ENCODE assay signal across 8 cellular contexts in the genomic region with DNA sequence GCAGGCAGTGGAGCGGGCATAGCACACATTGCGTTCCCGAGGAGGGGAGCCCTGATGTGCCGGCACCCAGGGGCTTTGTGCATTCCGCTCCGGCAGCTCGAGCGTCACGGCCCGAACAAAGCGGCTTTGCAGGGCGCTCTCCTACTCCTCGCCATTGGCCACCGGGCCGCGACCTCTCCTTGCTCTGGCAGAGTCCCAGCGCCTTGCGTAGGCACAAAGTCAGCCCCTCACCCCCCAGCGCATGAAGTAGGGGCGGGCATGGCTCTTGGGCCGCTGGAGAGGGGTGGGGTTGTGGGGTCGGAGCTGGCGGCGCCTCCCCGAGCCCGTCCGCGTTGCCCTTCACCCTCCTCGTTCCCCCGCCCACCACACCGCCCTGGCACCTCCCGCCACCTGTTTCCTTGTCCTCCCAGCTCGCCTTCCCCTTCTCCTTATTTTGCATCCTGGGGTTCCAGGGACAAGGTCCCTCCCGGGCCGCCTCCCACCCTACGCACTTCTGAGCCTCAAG. TPM values are rescaled to one million over a fixed set of nuclear protein-coding genes. Genes with fewer than 3 reads are reported as not detected.
DNase-seq lines count a peak whose midpoint lies in the region; ATAC-seq and TF ChIP-seq lines count a peak whose summit lies in the region.

No MANE protein-coding gene starts in this region.

- H3K9me3 ChIP-seq in OCI-LY1 (ENCODE audit: low read length) (no peaks in the 10 kb centered on the region), cardiac muscle cell (ENCODE audit: low read depth) (no peaks in the 10 kb centered on the region)

- H3K36me3 Mint-ChIP-seq in osteocyte (ENCODE audit: unreplicated experiment), result peaks cover 5% of the 10 kb centered on the region

- peak; percentile 4 for ATAC-seq in GM21825 (IDR thresholded peaks at IDR 0.05; ENCODE audit: unreplicated experiment)
- no peak for ATAC-seq in GM18873 (IDR thresholded peaks at IDR 0.05; ENCODE audit: low FRiP score, unreplicated experiment)

- H3K79me2 ChIP-seq in OCI-LY1 (ENCODE audit: insufficient read depth, low read length), result no peaks in the 10 kb centered on the region

- H3K9me3 Mint-ChIP-seq in osteocyte (ENCODE audit: unreplicated experiment), result no peaks in the 10 kb centered on the region

- H3K36me3 ChIP-seq in OCI-LY1 (ENCODE audit: insufficient read depth, low read length), result peaks cover 4% of the 10 kb centered on the region; the same call in 1 of the 2 replicates
- peaks cover 2% of the 10 kb centered on the region for H3K36me3 ChIP-seq in cardiac muscle cell

- H3K27ac ChIP-seq in OCI-LY1 (ENCODE audit: low read depth, low read length, poor library complexity, severe bottlenecking) (no peak overlapping the region), cardiac muscle cell (no peak overlapping the region)

- peak overlapping the region; percentile 69 for H3K9ac ChIP-seq in OCI-LY1 (ENCODE audit: low read length)

- peak overlapping the region; percentile 81 for H3K4me2 ChIP-seq in OCI-LY1 (ENCODE audit: low read length)

- peak overlapping the region; percentile 81 for H3K4me3 Mint-ChIP-seq in osteocyte (ENCODE audit: unreplicated experiment)

- H3K4me1 ChIP-seq in OCI-LY1 (ENCODE audit: insufficient read depth, low read length, severe bottlenecking) (peaks cover 23% of the 10 kb centered on the region), cardiac muscle cell (ENCODE audit: low read depth) (peaks cover 9% of the 10 kb centered on the region)

- no peaks in the 10 kb centered on the region for H3F3A ChIP-seq in OCI-LY1 (ENCODE audit: insufficient read depth, low read length)

- H3K4me3 ChIP-seq in OCI-LY1 (ENCODE audit: low read depth, low read length, poor library complexity, severe bottlenecking) (peak overlapping the region; percentile 76), cardiac muscle cell (peak overlapping the region; percentile 70)

- no peaks in the 10 kb centered on the region for H4K20me1 ChIP-seq in OCI-LY1 (ENCODE audit: insufficient read depth, low read length)

- DNase-seq in activated naive CD4-positive, alpha-beta T cell treated with anti-CD3 and anti-CD28 coated beads, Interleukin-2, amount 50 U/mL, for 16 hours, result peak; percentile 35
- DNase-seq in cardiac muscle cell (ENCODE audit: low read depth in 1 of 2, low spot score in 1 of 2) (peak; percentile 39 to 62), osteocyte (ENCODE audit: extremely low spot score, unreplicated experiment) (peak; percentile 84), NCI-H2029 treated with DMSO at 0.1 percent for 48 hours (lab: John Stamatoyannopoulos, UW) (no peak), NCI-H1048 (lab: John Stamatoyannopoulos, UW) (no peak)

- H3K9me2 ChIP-seq in OCI-LY1 (ENCODE audit: low read depth, low read length), result no peaks in the 10 kb centered on the region

- TF ChIP-seq CTCF in OCI-LY1 (IDR thresholded peaks at IDR 0.05; ENCODE audit: low read length) (no peak), cardiac muscle cell (IDR thresholded peaks at IDR 0.05; ENCODE audit: low read depth, low read length) (no peak), osteocyte (IDR thresholded peaks at IDR 0.05) (no peak)

- H3K27ac Mint-ChIP-seq in osteocyte (ENCODE audit: unreplicated experiment), result peak overlapping the region; percentile 34

- peaks cover 20% of the 10 kb centered on the region for H3K4me1 Mint-ChIP-seq in osteocyte (ENCODE audit: unreplicated experiment)

- peaks cover 7% of the 10 kb centered on the region for H3K27me3 Mint-ChIP-seq in osteocyte (ENCODE audit: unreplicated experiment)

- H3K27me3 ChIP-seq in OCI-LY1 (ENCODE audit: insufficient read depth, low read length) (no peaks in the 10 kb centered on the region), cardiac muscle cell (peaks cover 8% of the 10 kb centered on the region)

- H2AFZ ChIP-seq in OCI-LY1 (ENCODE audit: low read length), result no peak overlapping the region

RNA-seq across cellular contexts. Expression of gene PPARA, which starts 0.8 kb away (rescaled TPM):
- 22.6 and 25.1 TPM in 2 replicates for total RNA-seq in cardiac muscle cell
- polyA plus RNA-seq in cardiac muscle cell, result 11.8 and 12.2 TPM in 2 replicates
- total RNA-seq in osteocyte, result 21.8 and 21.9 TPM in 2 replicates

Comparison
In these comparisons a context has a peak if more than half of its experiments do, and no peak if none do; other contexts are left out.
1. DNase-seq: peak in activated naive CD4-positive, alpha-beta T cell treated with anti-CD3 and anti-CD28 coated beads, Interleukin-2, amount 50 U/mL, for 16 hours (single experiment), cardiac muscle cell (2 of 2) and osteocyte (single experiment); none in NCI-H2029 treated with DMSO at 0.1 percent for 48 hours (single experiment) and NCI-H1048 (single experiment).